In genomic region chr19:52336976-52337375, GRCh38 we compare ENCODE assay signal across 8 cellular contexts. TPM values are rescaled to one million over a fixed set of nuclear protein-coding genes. Genes with fewer than 3 reads are reported as not detected.
A peak's percentile ranks its signal among the peaks of the same experiment; 100 is the strongest.
DNase-seq lines count a peak whose midpoint lies in the region; ATAC-seq and TF ChIP-seq lines count a peak whose summit lies in the region.

No MANE protein-coding gene starts in this region.

- intact Hi-C loops in psoas muscle (cut with DNase I), result no loop called here

- no peak for ATAC-seq in psoas muscle
- no peak for ATAC-seq in GM19324 (IDR thresholded peaks at IDR 0.05; ENCODE audit: low FRiP score, unreplicated experiment)

- H3K4me3 ChIP-seq in GM12864 (ENCODE audit: low read depth, low read length), result peak overlapping the region; percentile 63
- H3K4me3 ChIP-seq in SK-N-MC, result peak overlapping the region; percentile 92
- H3K4me3 ChIP-seq in foreskin fibroblast (ENCODE audit: low read depth in 1 of 2, low read length in 2 of 2), result peak overlapping the region; percentile 78 to 83
- H3K4me3 ChIP-seq in psoas muscle, result peak overlapping the region; percentile 77

- DNase-seq in GM12864 (ENCODE audit: low read depth) (no peak), SK-N-MC (ENCODE audit: low read depth, low spot score) (no peak), foreskin fibroblast (peak in 1 of 2 donors; percentile 27), psoas muscle (no peak), amniotic stem cell (lab: John Stamatoyannopoulos, UW) (no peak), islet precursor cell (no peak), mucosa of gallbladder (ENCODE audit: low spot score) (no peak)

- WGBS in psoas muscle, 3 donors, result 5% methylated on average over 3 of the region's 3 CpGs

- peaks cover 9% of the 10 kb centered on the region; the same call in 1 of the 2 replicates for H3K9me3 ChIP-seq in SK-N-MC (ENCODE audit: low read depth, low read length)
- peaks cover 34% of the 10 kb centered on the region for H3K9me3 ChIP-seq in psoas muscle

- H3K27ac ChIP-seq in SK-N-MC, result 0 out of 2 replicates have a peak overlapping the region, but pooled peaks have one; percentile 76
- H3K27ac ChIP-seq in psoas muscle, result no peak overlapping the region

- H3K4me1 ChIP-seq in psoas muscle, result no peaks in the 10 kb centered on the region

- peak overlapping the region; percentile 97 for H3K9ac ChIP-seq in SK-N-MC (ENCODE audit: insufficient read length)

- TF ChIP-seq CTCF in GM12864 (IDR thresholded peaks at IDR 0.05; ENCODE audit: low read depth, low read length, missing control alignments) (no peak), foreskin fibroblast (IDR thresholded peaks at IDR 0.05; ENCODE audit: low read depth, low read length) (no peak), psoas muscle (IDR thresholded peaks at IDR 0.05) (no peak)

- H3K27me3 ChIP-seq in psoas muscle (ENCODE audit: insufficient read depth in 3 of 3, low read length in 2 of 3), result no peaks in the 10 kb centered on the region

- H3K36me3 ChIP-seq in SK-N-MC (ENCODE audit: insufficient read depth, low read length) (peaks cover 10% of the 10 kb centered on the region), psoas muscle (ENCODE audit: insufficient read depth in 1 of 2, low read depth in 1 of 2) (peaks cover 0 to 6% of the 10 kb centered on the region in 2 donors)

RNA-seq across cellular contexts. Expression of gene ZNF610, which starts 0.9 kb away (rescaled TPM):
- total RNA-seq in psoas muscle, result 1 to 10 TPM in 2 of 4 donors, under 1 TPM in 2; 0.06 to 3.7 (median 1.1) TPM
- under 1 TPM; 0.10 to 0.62 (median 0.47) TPM for polyA plus RNA-seq in psoas muscle
- 6.0 TPM for total RNA-seq in mucosa of gallbladder

RNA-seq across cellular contexts. Expression of gene ZNF880, which starts 32.7 kb away (rescaled TPM):
- 1 to 10 TPM; 5.9 to 9.0 (median 8.2) TPM for total RNA-seq in psoas muscle
- polyA plus RNA-seq in psoas muscle, result 10 to 100 TPM in 1 of 3 donors, 1 to 10 TPM in 2; 4.2 to 12.0 (median 4.6) TPM
- 18.6 TPM for total RNA-seq in mucosa of gallbladder

RNA-seq across cellular contexts. Expression of gene ZNF480, which starts 40.0 kb away (rescaled TPM):
- total RNA-seq in psoas muscle, result 10 to 100 TPM in 1 of 4 donors, 1 to 10 TPM in 3; 6.2 to 10.5 (median 7.0) TPM
- polyA plus RNA-seq in psoas muscle, result 1 to 10 TPM; 4.6 to 7.0 (median 5.3) TPM
- 15.5 TPM for total RNA-seq in mucosa of gallbladder
